In genomic region chr6:37443219-37443542, GRCh38 we compare ENCODE assay signal across 7 cellular contexts. TPM values are rescaled to one million over a fixed set of nuclear protein-coding genes. Genes with fewer than 3 reads are reported as not detected.
DNase-seq lines count a peak whose midpoint lies in the region; ATAC-seq, FAIRE-seq and TF ChIP-seq lines count a peak whose summit lies in the region.
"Not testable (repeated sequence)": the region's sequence is repeated elsewhere in the genome, so short reads cannot be mapped to it uniquely, and the experiment has no call there.

No MANE protein-coding gene starts in this region.

- dilution Hi-C loops in keratinocyte (cut with MboI; ENCODE audit: extremely low pct_ligation_motif_present, low sequenced_read_pairs) = not testable (repeated sequence)

- peaks cover 44% of the 10 kb centered on the region for H3K36me3 ChIP-seq in effector memory CD4-positive, alpha-beta T cell (ENCODE audit: control insufficient read depth, insufficient read depth, low read length)
- not testable (repeated sequence) for H3K36me3 ChIP-seq in keratinocyte (ENCODE audit: control insufficient read depth in 2 of 2, extremely low read depth in 1 of 2, insufficient read depth in 2 of 2, low read length in 2 of 2)
- peaks cover 41% of the 10 kb centered on the region for H3K36me3 ChIP-seq in osteoblast (ENCODE audit: insufficient read depth, low read length)

- FAIRE-seq in keratinocyte (lab: Jason Lieb, UNC) = not testable (repeated sequence)

- DNase-seq in HFFc6; activated B cell treated with CpG ODN at 0.5 μM for 24 hours; activated naive CD4-positive, alpha-beta T cell treated with anti-CD3 and anti-CD28 coated beads, Interleukin-2, amount 10 ng/mL, durations not matched to agents 7 days and 5 days; effector memory CD4-positive, alpha-beta T cell; keratinocyte (ENCODE audit: low read depth, low spot score); osteoblast (ENCODE audit: insufficient read length, low spot score, missing footprints): not testable (repeated sequence)

- TF ChIP-seq CTCF in HFFc6 (IDR thresholded peaks at IDR 0.05); activated B cell treated with CpG ODN at 0.5 μM for 24 hours (IDR thresholded peaks at IDR 0.05); keratinocyte (optimal IDR thresholded peaks at IDR 0.05 in 1 of 3, IDR thresholded peaks at IDR 0.05 in 1 of 3, conservative IDR thresholded peaks at IDR 0.05 in 1 of 3; ENCODE audit: extremely low read depth in 1 of 3, insufficient read depth in 2 of 3, low read length in 3 of 3); osteoblast (IDR thresholded peaks at IDR 0.05; ENCODE audit: extremely low read depth, low read depth, low read length): not testable (repeated sequence)

- H3K27me3 Mint-ChIP-seq in HFFc6 (ENCODE audit: insufficient read depth); activated B cell treated with CpG ODN at 0.5 μM for 24 hours; activated naive CD4-positive, alpha-beta T cell treated with anti-CD3 and anti-CD28 coated beads, Interleukin-2, amount 10 ng/mL, durations not matched to agents 7 days and 5 days; stimulated activated naive CD8-positive, alpha-beta T cell treated with anti-CD3 and anti-CD28 coated beads, Interleukin-15, Interleukin-2, amounts not matched to agents 100 ng/mL and 50 ng/mL, for 24 hours: not testable (repeated sequence)

- not testable (repeated sequence) for H3K27me3 ChIP-seq in effector memory CD4-positive, alpha-beta T cell (replicated peaks; ENCODE audit: control insufficient read depth, insufficient read depth, low read length, poor library complexity, severe bottlenecking); keratinocyte (ENCODE audit: control insufficient read depth, extremely low read depth, insufficient read depth, low read length); osteoblast (ENCODE audit: insufficient read depth, low read length)

- H3K4me3 Mint-ChIP-seq in HFFc6 (peak overlapping the region; percentile 44; the same call in 1 of the 2 replicates), activated B cell treated with CpG ODN at 0.5 μM for 24 hours (peak overlapping the region; percentile 70)
- H3K4me3 Mint-ChIP-seq in activated naive CD4-positive, alpha-beta T cell treated with anti-CD3 and anti-CD28 coated beads, Interleukin-2, amount 10 ng/mL, durations not matched to agents 7 days and 5 days = peak overlapping the region; percentile 78
- peak overlapping the region; percentile 58 for H3K4me3 Mint-ChIP-seq in stimulated activated naive CD8-positive, alpha-beta T cell treated with anti-CD3 and anti-CD28 coated beads, Interleukin-15, Interleukin-2, amounts not matched to agents 100 ng/mL and 50 ng/mL, for 24 hours

- CTCF ChIA-PET in activated B cell treated with CpG ODN at 0.5 μM for 24 hours (lab: Charles Lee) = interaction anchor here (0.7 to 1.2 kb wide), 3 partner anchors 10 to 117 kb away, joined by 3 to 4 read pairs (median 3); partner anchors contain the start of gene CMTR1
- CTCF ChIA-PET in activated naive CD4-positive, alpha-beta T cell treated with anti-CD3 and anti-CD28 coated beads, Interleukin-2, amount 10 ng/mL, durations not matched to agents 7 days and 5 days (lab: Charles Lee) = interaction anchor here (0.8 kb wide), 1 partner anchor 74 kb away, joined by 3 read pairs; no protein-coding TSS in a partner anchor

- H3K4me3 ChIP-seq in effector memory CD4-positive, alpha-beta T cell (ENCODE audit: insufficient read depth, low read depth, low read length, poor library complexity, severe bottlenecking) = peak overlapping the region; percentile 17
- not testable (repeated sequence) for H3K4me3 ChIP-seq in keratinocyte (ENCODE audit: control insufficient read depth in 2 of 3, extremely low read depth in 1 of 3, insufficient read depth in 2 of 3, low read depth in 1 of 3, low read length in 3 of 3)
- peak overlapping the region; percentile 52 for H3K4me3 ChIP-seq in osteoblast (ENCODE audit: insufficient read depth, low read length)

- not testable (repeated sequence) for H3K9me1 ChIP-seq in keratinocyte (ENCODE audit: control insufficient read depth, extremely low read depth, insufficient read depth, low read length)

- intact Hi-C loops in activated B cell treated with CpG ODN at 0.5 μM for 24 hours (cut with micrococcal nuclease) = not testable (repeated sequence)

- H3K27ac ChIP-seq in effector memory CD4-positive, alpha-beta T cell (ENCODE audit: insufficient read depth, low read length, poor library complexity, severe bottlenecking) = peak overlapping the region; percentile 50
- not testable (repeated sequence) for H3K27ac ChIP-seq in keratinocyte (ENCODE audit: control insufficient read depth, insufficient read depth, low read length)
- H3K27ac ChIP-seq in osteoblast (ENCODE audit: low read depth, low read length) = peak overlapping the region; percentile 45

- H3K27ac Mint-ChIP-seq in HFFc6 = peak overlapping the region; percentile 41; the same call in 1 of the 2 replicates
- H3K27ac Mint-ChIP-seq in activated B cell treated with CpG ODN at 0.5 μM for 24 hours = peak overlapping the region; percentile 65
- peak overlapping the region; percentile 94 for H3K27ac Mint-ChIP-seq in activated naive CD4-positive, alpha-beta T cell treated with anti-CD3 and anti-CD28 coated beads, Interleukin-2, amount 10 ng/mL, durations not matched to agents 7 days and 5 days
- peak overlapping the region; percentile 37 for H3K27ac Mint-ChIP-seq in stimulated activated naive CD8-positive, alpha-beta T cell treated with anti-CD3 and anti-CD28 coated beads, Interleukin-15, Interleukin-2, amounts not matched to agents 100 ng/mL and 50 ng/mL, for 24 hours

- not testable (repeated sequence) for H3K9me3 ChIP-seq in effector memory CD4-positive, alpha-beta T cell (ENCODE audit: control insufficient read depth, low read length); keratinocyte (ENCODE audit: control insufficient read depth, low read depth, low read length); osteoblast (ENCODE audit: low read depth, low read length)

- H3K9ac ChIP-seq in keratinocyte (ENCODE audit: control insufficient read depth, extremely low read depth, insufficient read depth, low read length) = not testable (repeated sequence)

- ATAC-seq in activated B cell treated with CpG ODN at 0.5 μM for 24 hours (ENCODE audit: low read depth) = not testable (repeated sequence)

- not testable (repeated sequence) for H3K4me1 ChIP-seq in effector memory CD4-positive, alpha-beta T cell (ENCODE audit: control insufficient read depth, insufficient read depth, low read length, poor library complexity, severe bottlenecking); keratinocyte (ENCODE audit: control insufficient read depth, extremely low read depth, insufficient read depth, low read length); osteoblast (ENCODE audit: insufficient read depth, low read length)

- H3K36me3 Mint-ChIP-seq in HFFc6 (ENCODE audit: low read depth) = peaks cover 26% of the 10 kb centered on the region
- H3K36me3 Mint-ChIP-seq in activated B cell treated with CpG ODN at 0.5 μM for 24 hours (ENCODE audit: low read depth) = peaks cover 70% of the 10 kb centered on the region
- peaks cover 57% of the 10 kb centered on the region for H3K36me3 Mint-ChIP-seq in activated naive CD4-positive, alpha-beta T cell treated with anti-CD3 and anti-CD28 coated beads, Interleukin-2, amount 10 ng/mL, durations not matched to agents 7 days and 5 days
- peaks cover 59% of the 10 kb centered on the region for H3K36me3 Mint-ChIP-seq in stimulated activated naive CD8-positive, alpha-beta T cell treated with anti-CD3 and anti-CD28 coated beads, Interleukin-15, Interleukin-2, amounts not matched to agents 100 ng/mL and 50 ng/mL, for 24 hours (ENCODE audit: low read depth)

- peak overlapping the region; percentile 35 for H3K4me2 ChIP-seq in keratinocyte (ENCODE audit: control insufficient read depth, extremely low read depth, insufficient read depth, low read depth, low read length)
- H3K4me2 ChIP-seq in osteoblast (ENCODE audit: insufficient read depth, low read length) = peak overlapping the region; percentile 73

- POLR2A ChIA-PET in activated B cell treated with CpG ODN at 0.5 μM for 24 hours (lab: Charles Lee) = interaction anchor here (1.0 to 2.0 kb wide), 3 partner anchors 10 to 14 kb away, joined by 4 to 16 read pairs (median 5); partner anchors contain the start of gene CMTR1

- H3K4me1 Mint-ChIP-seq in HFFc6 (ENCODE audit: low read depth) (peaks cover 22% of the 10 kb centered on the region), activated B cell treated with CpG ODN at 0.5 μM for 24 hours (peaks cover 18% of the 10 kb centered on the region)
- peaks cover 30% of the 10 kb centered on the region for H3K4me1 Mint-ChIP-seq in activated naive CD4-positive, alpha-beta T cell treated with anti-CD3 and anti-CD28 coated beads, Interleukin-2, amount 10 ng/mL, durations not matched to agents 7 days and 5 days
- H3K4me1 Mint-ChIP-seq in stimulated activated naive CD8-positive, alpha-beta T cell treated with anti-CD3 and anti-CD28 coated beads, Interleukin-15, Interleukin-2, amounts not matched to agents 100 ng/mL and 50 ng/mL, for 24 hours (ENCODE audit: low read depth) = peaks cover 17% of the 10 kb centered on the region

- not testable (repeated sequence) for H3K79me2 ChIP-seq in keratinocyte (ENCODE audit: control insufficient read depth, insufficient read depth, low read length)
- peaks cover 35% of the 10 kb centered on the region for H3K79me2 ChIP-seq in osteoblast (ENCODE audit: insufficient read depth, low read length)

- not testable (repeated sequence) for H3K9me3 Mint-ChIP-seq in HFFc6; activated B cell treated with CpG ODN at 0.5 μM for 24 hours; activated naive CD4-positive, alpha-beta T cell treated with anti-CD3 and anti-CD28 coated beads, Interleukin-2, amount 10 ng/mL, durations not matched to agents 7 days and 5 days; stimulated activated naive CD8-positive, alpha-beta T cell treated with anti-CD3 and anti-CD28 coated beads, Interleukin-15, Interleukin-2, amounts not matched to agents 100 ng/mL and 50 ng/mL, for 24 hours

- not testable (repeated sequence) for H4K20me1 ChIP-seq in keratinocyte (ENCODE audit: control insufficient read depth, extremely low read depth, insufficient read depth, low read length); osteoblast (ENCODE audit: insufficient read depth, low read length)

- H2AFZ ChIP-seq in keratinocyte (ENCODE audit: control insufficient read depth, low read length); osteoblast (ENCODE audit: low read length): not testable (repeated sequence)

RNA-seq across cellular contexts. Expression of gene CMTR1, which starts 10.2 kb away (rescaled TPM):
- 10 to 100 TPM; 36.1 to 42.2 (median 37.6) TPM for total RNA-seq in HFFc6 (2021; fragmentation: NEBNext Ultra II Directional; extraction: Animal tissue kit (Norgen Biotek cat#: 25700))
- total RNA-seq in activated B cell treated with CpG ODN at 0.5 μM for 24 hours (59.0 and 65.7 TPM in 2 replicates), osteoblast (38.7 and 39.5 TPM in 2 replicates)
- polyA plus RNA-seq in keratinocyte = 23.8 to 27.8 TPM (median 24.6 TPM) in 3 replicates
- polyA plus RNA-seq in keratinocyte (2011; ENCODE audit: low read depth) = 10.2 TPM
- polyA plus RNA-seq in keratinocyte (2011; cell fraction: cytosol; rRNA removed) = 13.2 and 13.5 TPM in 2 replicates
- 65.7 and 66.0 TPM in 2 replicates for polyA plus RNA-seq in keratinocyte (2011; cell fraction: nucleus; rRNA removed)
- 12.7 and 27.8 TPM in 2 replicates for polyA plus RNA-seq in keratinocyte (2012; ENCODE audit: low replicate concordance)
- 25.1 to 29.4 TPM (median 25.7 TPM) in 3 replicates for polyA minus RNA-seq in keratinocyte
- 12.5 TPM for polyA minus RNA-seq in keratinocyte (2011; cell fraction: cytosol; rRNA and poly(A)+ RNA removed)
- 28.8 and 46.5 TPM in 2 replicates for polyA minus RNA-seq in keratinocyte (2011; cell fraction: nucleus; rRNA and poly(A)+ RNA removed)

RNA-seq across cellular contexts. Expression of gene CCDC167, which starts 56.5 kb away (rescaled TPM):
- 10 to 100 TPM; 19.0 to 23.8 (median 22.4) TPM for total RNA-seq in HFFc6 (2021; fragmentation: NEBNext Ultra II Directional; extraction: Animal tissue kit (Norgen Biotek cat#: 25700))
- total RNA-seq in activated B cell treated with CpG ODN at 0.5 μM for 24 hours (18.4 and 25.9 TPM in 2 replicates), osteoblast (8.8 and 14.8 TPM in 2 replicates)
- 39.8 to 48.7 TPM (median 45.6 TPM) in 3 replicates for polyA plus RNA-seq in keratinocyte
- 7.3 TPM for polyA plus RNA-seq in keratinocyte (2011; ENCODE audit: low read depth)
- polyA plus RNA-seq in keratinocyte (2011; cell fraction: cytosol; rRNA removed) = 60.0 and 65.8 TPM in 2 replicates
- 20.6 TPM in 2 replicates for polyA plus RNA-seq in keratinocyte (2011; cell fraction: nucleus; rRNA removed)
- 32.4 and 39.4 TPM in 2 replicates for polyA plus RNA-seq in keratinocyte (2012; ENCODE audit: low replicate concordance)
- 11.9 to 17.9 TPM (median 16.9 TPM) in 3 replicates for polyA minus RNA-seq in keratinocyte
- 13.4 TPM for polyA minus RNA-seq in keratinocyte (2011; cell fraction: cytosol; rRNA and poly(A)+ RNA removed)
- polyA minus RNA-seq in keratinocyte (2011; cell fraction: nucleus; rRNA and poly(A)+ RNA removed) = 3.3 and 4.0 TPM in 2 replicates

Comparison
In these comparisons a context has a peak if more than half of its experiments do, and no peak if none do; other contexts are left out.
1. H3K27ac Mint-ChIP-seq: peak in every context shown above with its lines; median percentile 94 in activated naive CD4-positive, alpha-beta T cell treated with anti-CD3 and anti-CD28 coated beads, Interleukin-2, amount 10 ng/mL, durations not matched to agents 7 days and 5 days; 65 in activated B cell treated with CpG ODN at 0.5 μM for 24 hours; 41 in HFFc6; 37 in stimulated activated naive CD8-positive, alpha-beta T cell treated with anti-CD3 and anti-CD28 coated beads, Interleukin-15, Interleukin-2, amounts not matched to agents 100 ng/mL and 50 ng/mL, for 24 hours.